Comparison of ENCODE assay signal across 1 cellular context in the genomic region with DNA sequence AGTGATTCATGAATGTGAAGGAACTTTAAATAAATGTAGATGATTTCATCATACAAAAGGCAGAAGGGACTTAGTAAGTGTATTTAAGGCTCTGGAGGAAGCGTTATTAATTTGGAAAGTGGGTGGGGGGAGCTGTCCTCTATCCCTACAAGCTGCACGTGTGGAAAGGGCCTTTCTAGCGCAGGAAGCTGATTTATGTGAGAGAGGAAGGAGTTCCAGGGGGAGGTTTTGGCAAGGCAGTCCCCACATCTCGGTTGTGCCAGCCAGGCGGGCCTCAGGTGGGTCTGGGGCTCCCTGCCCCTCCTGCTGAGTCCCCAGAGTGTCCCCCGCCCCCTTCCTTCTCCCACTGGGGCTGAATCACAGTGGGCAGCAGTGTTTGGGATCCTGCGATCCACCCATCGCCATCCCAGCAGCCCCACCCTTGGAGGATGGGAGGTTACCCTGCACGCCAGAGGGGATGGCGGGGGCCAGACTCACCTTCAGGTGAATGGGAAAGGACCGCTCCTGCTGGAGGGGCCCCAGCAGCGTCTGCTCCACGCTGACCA.
TF ChIP-seq lines count a peak whose summit lies in the region.

No MANE protein-coding gene starts in this region.

TF ChIP-seq in IMR-90, 13 proteins besides CTCF, POLR2A, EP300 and RAD21:
- TF ChIP-seq MAZ (IDR thresholded peaks at IDR 0.05; ENCODE audit: borderline replicate concordance, low read depth, low read length) (no peak), RCOR1 (IDR thresholded peaks at IDR 0.05; ENCODE audit: insufficient replicate concordance, low read length) (no peak), SMC3 (IDR thresholded peaks at IDR 0.05; ENCODE audit: low read depth, low read length) (no peak), BHLHE40 (IDR thresholded peaks at IDR 0.05; ENCODE audit: low read depth, low read length) (no peak), CEBPB (IDR thresholded peaks at IDR 0.05; ENCODE audit: low read depth, low read length) (no peak), FOS (IDR thresholded peaks at IDR 0.05; ENCODE audit: low read depth, low read length) (no peak), CHD1 (IDR thresholded peaks at IDR 0.05; ENCODE audit: low read depth, low read length) (no peak), RFX5 (IDR thresholded peaks at IDR 0.05; ENCODE audit: low read depth, low read length) (no peak), USF2 (IDR thresholded peaks at IDR 0.05; ENCODE audit: low read depth, low read length) (no peak), MXI1 (IDR thresholded peaks at IDR 0.05; ENCODE audit: borderline replicate concordance, low read depth, low read length) (no peak)
- TF ChIP-seq, protein P1, sequence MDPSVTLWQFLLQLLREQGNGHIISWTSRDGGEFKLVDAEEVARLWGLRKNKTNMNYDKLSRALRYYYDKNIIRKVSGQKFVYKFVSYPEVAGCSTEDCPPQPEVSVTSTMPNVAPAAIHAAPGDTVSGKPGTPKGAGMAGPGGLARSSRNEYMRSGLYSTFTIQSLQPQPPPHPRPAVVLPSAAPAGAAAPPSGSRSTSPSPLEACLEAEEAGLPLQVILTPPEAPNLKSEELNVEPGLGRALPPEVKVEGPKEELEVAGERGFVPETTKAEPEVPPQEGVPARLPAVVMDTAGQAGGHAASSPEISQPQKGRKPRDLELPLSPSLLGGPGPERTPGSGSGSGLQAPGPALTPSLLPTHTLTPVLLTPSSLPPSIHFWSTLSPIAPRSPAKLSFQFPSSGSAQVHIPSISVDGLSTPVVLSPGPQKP (IDR thresholded peaks at IDR 0.05; ENCODE audit: borderline replicate concordance, low read depth, low read length) = no peak
